16 cellular contexts compared by ENCODE assay signal in genomic region chr10:13765641-13766341, GRCh38.
DNase-seq lines count a peak whose midpoint lies in the region; ATAC-seq and TF ChIP-seq lines count a peak whose summit lies in the region.
"Had no signal": no experiment of that assay in that cellular context is flagged by ENCODE, and none has a peak within 500 bp of the region (broad histone marks: within the 10 kb centered on the region; RNA-seq: fewer than 3 reads in every experiment).

No MANE protein-coding gene starts in this region.

- intact Hi-C loops in breast epithelium (cut with DNase I; ENCODE audit: low total_unique reads): no loop called here

- H3K4me1 ChIP-seq in breast epithelium: no peaks in the 10 kb centered on the region
- H3K4me1 ChIP-seq: BE2C, Peyer's patch had no signal

- peak; percentile 79 for ATAC-seq in GM18907 (IDR thresholded peaks at IDR 0.05; ENCODE audit: unreplicated experiment)
- ATAC-seq in HG03139 (IDR thresholded peaks at IDR 0.05; ENCODE audit: unreplicated experiment): peak; percentile 50

- peaks cover 48% of the 10 kb centered on the region for H3K4me1 Mint-ChIP-seq in progenitor cell of endocrine pancreas (ENCODE audit: low read depth)

- peak overlapping the region; percentile 92 for H3K27ac Mint-ChIP-seq in progenitor cell of endocrine pancreas
- H3K27ac Mint-ChIP-seq: dendritic cell treated with granulocyte-macrophage colony-stimulating factor and Interleukin-4, amounts not matched to agents 40 ng/mL and 50 ng/mL, for 4 days; IgD-negative memory B cell had no signal

- DNase-seq in glomerular visceral epithelial cell (ENCODE audit: extremely low spot score) (peak; percentile 91), progenitor cell of endocrine pancreas (ENCODE audit: low spot score, unreplicated experiment) (no peak), breast epithelium (ENCODE audit: low spot score in 2 of 2) (no peak), iPS-NIHi7 (ENCODE audit: extremely low spot score) (no peak), activated gamma-delta T cell treated with Interleukin-2 at 50 U/mL for 16 hours (no peak), A172 (ENCODE audit: low spot score) (no peak)
- DNase-seq: activated CD4-positive, alpha-beta T cell treated with anti-CD3 and anti-CD28 coated beads for 1 hour; activated T-cell treated with anti-CD3 and anti-CD28 coated beads, Interleukin-2, amount 50 U/mL, for 1 hour; BE2C; DMS79 treated with DMSO at 0.1 percent for 48 hours; NCI-H1105 treated with DMSO at 0.1 percent for 48 hours; Peyer's patch had no signal

- TF ChIP-seq CTCF in progenitor cell of endocrine pancreas (IDR thresholded peaks at IDR 0.05; ENCODE audit: unreplicated experiment) (no peak), breast epithelium (IDR thresholded peaks at IDR 0.05) (no peak)

- H3K27me3 ChIP-seq in breast epithelium: no peaks in the 10 kb centered on the region
- H3K27me3 ChIP-seq: BE2C, Peyer's patch had no signal

- H3K36me3 Mint-ChIP-seq in progenitor cell of endocrine pancreas (ENCODE audit: insufficient read depth): peaks cover 4% of the 10 kb centered on the region
- H3K36me3 Mint-ChIP-seq: IgD-negative memory B cell had no signal

- H3K27ac ChIP-seq in breast epithelium: no peak overlapping the region
- H3K27ac ChIP-seq: Peyer's patch had no signal

- no peak for TF ChIP-seq POLR2A in breast epithelium (IDR thresholded peaks at IDR 0.05)

- peak overlapping the region; percentile 43 for H3K4me3 Mint-ChIP-seq in progenitor cell of endocrine pancreas (ENCODE audit: low read depth)
- H3K4me3 Mint-ChIP-seq: dendritic cell treated with granulocyte-macrophage colony-stimulating factor and Interleukin-4, amounts not matched to agents 40 ng/mL and 50 ng/mL, for 4 days; IgD-negative memory B cell had no signal

- no peaks in the 10 kb centered on the region for H3K9me3 ChIP-seq in breast epithelium
- H3K9me3 ChIP-seq: BE2C, Peyer's patch had no signal

- H3K4me3 ChIP-seq in breast epithelium: no peak overlapping the region

- H3K36me3 ChIP-seq in breast epithelium: no peaks in the 10 kb centered on the region
- H3K36me3 ChIP-seq: BE2C, Peyer's patch had no signal

- peaks cover 5% of the 10 kb centered on the region for H3K27me3 Mint-ChIP-seq in progenitor cell of endocrine pancreas

- H3K9me3 Mint-ChIP-seq in progenitor cell of endocrine pancreas (ENCODE audit: low read depth): peaks cover 5% of the 10 kb centered on the region
- H3K9me3 Mint-ChIP-seq: dendritic cell treated with granulocyte-macrophage colony-stimulating factor and Interleukin-4, amounts not matched to agents 40 ng/mL and 50 ng/mL, for 4 days; IgD-negative memory B cell had no signal
